ENCODE assay signal across 16 cellular contexts in genomic region chr3:126110431-126111125, GRCh38. TPM values are rescaled to one million over a fixed set of nuclear protein-coding genes. Genes with fewer than 3 reads are reported as not detected.
DNase-seq lines count a peak whose midpoint lies in the region; TF ChIP-seq lines count a peak whose summit lies in the region.
"Had no signal": no experiment of that assay in that cellular context is flagged by ENCODE, and none has a peak within 500 bp of the region (broad histone marks: within the 10 kb centered on the region; RNA-seq: fewer than 3 reads in every experiment).

No MANE protein-coding gene starts in this region.

- H3K36me3 ChIP-seq in H7 (replicated peaks; ENCODE audit: control insufficient read depth, insufficient read depth, low read length) (no peaks in the 10 kb centered on the region), neural progenitor cell (no peaks in the 10 kb centered on the region), suprapubic skin (no peaks in the 10 kb centered on the region), MG63 (no peaks in the 10 kb centered on the region)
- H3K36me3 ChIP-seq: SJCRH30 had no signal

- peak overlapping the region; percentile 5 for H3K4me3 Mint-ChIP-seq in neural progenitor cell
- H3K4me3 Mint-ChIP-seq: B cell; CD4-positive, CD25-positive, alpha-beta regulatory T cell had no signal

- no peaks in the 10 kb centered on the region for H4K20me1 ChIP-seq in neural progenitor cell (ENCODE audit: low read depth)

- no peak overlapping the region for H3K4me3 ChIP-seq in H7 (ENCODE audit: insufficient read depth, low read depth, low read length)
- H3K4me3 ChIP-seq in coronary artery: no peak overlapping the region
- H3K4me3 ChIP-seq in neural progenitor cell: no peak overlapping the region
- H3K4me3 ChIP-seq in suprapubic skin: no peak overlapping the region
- H3K4me3 ChIP-seq in MG63: no peak overlapping the region
- H3K4me3 ChIP-seq: SJCRH30 had no signal

- TF ChIP-seq CTCF in coronary artery (IDR thresholded peaks at IDR 0.05) (no peak), neural progenitor cell (IDR thresholded peaks at IDR 0.05) (no peak), suprapubic skin (IDR thresholded peaks at IDR 0.05) (no peak)

- peaks cover 23% of the 10 kb centered on the region for H3K27me3 Mint-ChIP-seq in neural progenitor cell (ENCODE audit: insufficient read depth, low read depth)
- H3K27me3 Mint-ChIP-seq: B cell; CD4-positive, CD25-positive, alpha-beta regulatory T cell had no signal

- H3K27me3 ChIP-seq in H7 (ENCODE audit: control insufficient read depth, insufficient read depth, low read length): no peaks in the 10 kb centered on the region
- no peaks in the 10 kb centered on the region for H3K27me3 ChIP-seq in neural progenitor cell
- H3K27me3 ChIP-seq in suprapubic skin: no peaks in the 10 kb centered on the region
- H3K27me3 ChIP-seq in MG63: no peaks in the 10 kb centered on the region
- H3K27me3 ChIP-seq: SJCRH30 had no signal

- no peak for TF ChIP-seq EP300 in suprapubic skin (IDR thresholded peaks at IDR 0.05)

- no peaks in the 10 kb centered on the region for H3F3A ChIP-seq in neural progenitor cell (ENCODE audit: low read depth)

- no peak overlapping the region for H3K9ac ChIP-seq in neural progenitor cell

- H3K4me1 ChIP-seq in neural progenitor cell (no peaks in the 10 kb centered on the region), suprapubic skin (no peaks in the 10 kb centered on the region)

- DNase-seq in H7: peak; percentile 30
- peak; percentile 56 for DNase-seq in coronary artery (ENCODE audit: low spot score)
- no peak for DNase-seq in neural progenitor cell (ENCODE audit: low spot score)
- peak; percentile 28 to 38 for DNase-seq in suprapubic skin (ENCODE audit: low spot score in 2 of 2)
- DNase-seq in effector CD4-positive, alpha-beta T cell: no peak
- DNase-seq in MG63: no peak
- DNase-seq in NCI-H345 (lab: John Stamatoyannopoulos, UW): no peak
- DNase-seq: CD4-positive, CD25-positive, alpha-beta regulatory T cell; MV-4-11; NCI-H1436; NCI-H2029; NCI-H510A; NCI-H82; PC-3 had no signal

- no peak overlapping the region for H2AFZ ChIP-seq in neural progenitor cell (replicated peaks)

- H3K27ac ChIP-seq in coronary artery: no peak overlapping the region
- H3K27ac ChIP-seq in neural progenitor cell: no peak overlapping the region
- H3K27ac ChIP-seq in suprapubic skin: no peak overlapping the region
- H3K27ac ChIP-seq: SJCRH30 had no signal

- H3K27ac Mint-ChIP-seq in neural progenitor cell: no peak overlapping the region
- H3K27ac Mint-ChIP-seq: B cell; CD4-positive, CD25-positive, alpha-beta regulatory T cell had no signal

- no peaks in the 10 kb centered on the region for H3K9me3 Mint-ChIP-seq in neural progenitor cell
- H3K9me3 Mint-ChIP-seq: CD4-positive, CD25-positive, alpha-beta regulatory T cell had no signal

- WGBS in suprapubic skin: 84% methylated on average over 12 of the region's 12 CpGs

- H3K9me3 ChIP-seq in neural progenitor cell (ENCODE audit: low read depth) (no peaks in the 10 kb centered on the region), suprapubic skin (no peaks in the 10 kb centered on the region), MG63 (no peaks in the 10 kb centered on the region)
- H3K9me3 ChIP-seq: SJCRH30 had no signal

- H3K36me3 Mint-ChIP-seq in neural progenitor cell: peaks cover 1% of the 10 kb centered on the region
- H3K36me3 Mint-ChIP-seq: CD4-positive, CD25-positive, alpha-beta regulatory T cell had no signal

- TF ChIP-seq POLR2A in suprapubic skin (IDR thresholded peaks at IDR 0.05): no peak

- no peak overlapping the region for H3K4me2 ChIP-seq in neural progenitor cell

- peaks cover 25% of the 10 kb centered on the region for H3K4me1 Mint-ChIP-seq in neural progenitor cell
- H3K4me1 Mint-ChIP-seq: B cell; CD4-positive, CD25-positive, alpha-beta regulatory T cell had no signal

- H3K79me2 ChIP-seq in neural progenitor cell (ENCODE audit: low read depth): no peaks in the 10 kb centered on the region

RNA-seq across cellular contexts. Expression of gene SLC41A3, which starts 26.7 kb away (rescaled TPM):
- 30.8 and 32.7 TPM in 2 replicates for total RNA-seq in H7 (2014; rRNA removed; shearing (Covaris generic))
- 24.9 and 52.3 TPM in 2 replicates for total RNA-seq in neural progenitor cell (ENCODE audit: low replicate concordance)
- 10 to 100 TPM; 32.3 to 51.3 (median 44.0) TPM for total RNA-seq in suprapubic skin
- 55.6 and 63.0 TPM in 2 replicates for total RNA-seq in MG63 (2014; rRNA removed; shearing (Covaris generic); ENCODE audit: low replicate concordance)

Comparison
In these comparisons a context has a peak if more than half of its experiments do, and no peak if none do; other contexts are left out.
1. DNase-seq: peak in H7 (single experiment), coronary artery (single experiment) and suprapubic skin (2 of 2); none in neural progenitor cell (single experiment), effector CD4-positive, alpha-beta T cell (single experiment), MG63 (single experiment) and NCI-H345 (single experiment).